ENCODE assay signal across 9 cellular contexts in genomic region chr2:109351164-109351756, GRCh38.
DNase-seq lines count a peak whose midpoint lies in the region; ATAC-seq and TF ChIP-seq lines count a peak whose summit lies in the region.
"Had no signal": no experiment of that assay in that cellular context is flagged by ENCODE, and none has a peak within 500 bp of the region (broad histone marks: within the 10 kb centered on the region; RNA-seq: fewer than 3 reads in every experiment).

No MANE protein-coding gene starts in this region.

- H3K9me3 ChIP-seq in left ventricle myocardium inferior (replicated peaks) (no peaks in the 10 kb centered on the region), upper lobe of right lung (no peaks in the 10 kb centered on the region)

- peak; percentile 81 for ATAC-seq in upper lobe of right lung
- no peak for ATAC-seq in GM21723 (IDR thresholded peaks at IDR 0.05; ENCODE audit: unreplicated experiment)

- H3K27me3 ChIP-seq in left ventricle myocardium inferior (ENCODE audit: low read depth) (no peaks in the 10 kb centered on the region), upper lobe of right lung (no peaks in the 10 kb centered on the region)

- peak; percentile 58 for DNase-seq in activated naive CD4-positive, alpha-beta T cell treated with anti-CD3 and anti-CD28 coated beads for 36 hours
- no peak for DNase-seq in activated naive CD4-positive, alpha-beta T cell treated with anti-CD3 and anti-CD28 coated beads, Interleukin-2, amount 10 ng/mL, durations not matched to agents 7 days and 5 days
- DNase-seq in left ventricle myocardium inferior (peak; percentile 70), upper lobe of right lung (peak; percentile 84), HUDEP-2 (lab: John Stamatoyannopoulos, UW; ENCODE audit: unreplicated experiment in 76 of 76) (no peak), activated gamma-delta T cell treated with Interleukin-2 at 50 U/mL for 16 hours (no peak)
- DNase-seq: NCI-H774 had no signal

- H3K4me1 ChIP-seq in left ventricle myocardium inferior = peaks cover 46% of the 10 kb centered on the region
- H3K4me1 ChIP-seq in upper lobe of right lung = peaks cover 32% of the 10 kb centered on the region

- H3K27ac ChIP-seq in left ventricle myocardium inferior (replicated peaks) (peak overlapping the region; percentile 50), upper lobe of right lung (peak overlapping the region; percentile 6)

- no peaks in the 10 kb centered on the region for H3K36me3 ChIP-seq in left ventricle myocardium inferior
- no peaks in the 10 kb centered on the region for H3K36me3 ChIP-seq in upper lobe of right lung

- CTCF ChIA-PET in activated naive CD4-positive, alpha-beta T cell treated with anti-CD3 and anti-CD28 coated beads for 36 hours (lab: Charles Lee) = interaction anchor here (0.6 kb wide), 1 partner anchor 25 kb away, joined by 3 read pairs; no protein-coding TSS in a partner anchor
- CTCF ChIA-PET in activated naive CD4-positive, alpha-beta T cell treated with anti-CD3 and anti-CD28 coated beads, Interleukin-2, amount 10 ng/mL, durations not matched to agents 7 days and 5 days (lab: Charles Lee) = interaction anchor here (1.3 to 1.9 kb wide), 2 partner anchors 19 to 159 kb away, joined by 4 to 7 read pairs; no protein-coding TSS in a partner anchor

- no peak overlapping the region for H3K4me3 ChIP-seq in left ventricle myocardium inferior
- no peak overlapping the region for H3K4me3 ChIP-seq in upper lobe of right lung

- no peak overlapping the region for H3K4me3 Mint-ChIP-seq in activated naive CD4-positive, alpha-beta T cell treated with anti-CD3 and anti-CD28 coated beads for 36 hours
- H3K4me3 Mint-ChIP-seq in activated naive CD4-positive, alpha-beta T cell treated with anti-CD3 and anti-CD28 coated beads, Interleukin-2, amount 10 ng/mL, durations not matched to agents 7 days and 5 days = no peak overlapping the region
- peak overlapping the region; percentile 54 for H3K4me3 Mint-ChIP-seq in activated naive CD8-positive, alpha-beta T cell

- H3K36me3 Mint-ChIP-seq in activated naive CD4-positive, alpha-beta T cell treated with anti-CD3 and anti-CD28 coated beads for 36 hours (ENCODE audit: low read depth) = peaks cover 1% of the 10 kb centered on the region
- no peaks in the 10 kb centered on the region for H3K36me3 Mint-ChIP-seq in activated naive CD4-positive, alpha-beta T cell treated with anti-CD3 and anti-CD28 coated beads, Interleukin-2, amount 10 ng/mL, durations not matched to agents 7 days and 5 days
- H3K36me3 Mint-ChIP-seq in activated naive CD8-positive, alpha-beta T cell = no peaks in the 10 kb centered on the region

- intact Hi-C loops in activated naive CD4-positive, alpha-beta T cell treated with anti-CD3 and anti-CD28 coated beads for 36 hours (cut with micrococcal nuclease) = no loop called here
- intact Hi-C loops in left ventricle myocardium inferior (cut with micrococcal nuclease) = no loop called here
- intact Hi-C loops in upper lobe of right lung (cut with DNase I) = no loop called here

- H3K27me3 Mint-ChIP-seq in activated naive CD4-positive, alpha-beta T cell treated with anti-CD3 and anti-CD28 coated beads for 36 hours (ENCODE audit: low read depth) = no peaks in the 10 kb centered on the region
- peaks cover 15% of the 10 kb centered on the region for H3K27me3 Mint-ChIP-seq in activated naive CD4-positive, alpha-beta T cell treated with anti-CD3 and anti-CD28 coated beads, Interleukin-2, amount 10 ng/mL, durations not matched to agents 7 days and 5 days
- no peaks in the 10 kb centered on the region for H3K27me3 Mint-ChIP-seq in activated naive CD8-positive, alpha-beta T cell

- TF ChIP-seq CTCF in left ventricle myocardium inferior (IDR thresholded peaks at IDR 0.05; ENCODE audit: borderline replicate concordance) (no peak), upper lobe of right lung (IDR thresholded peaks at IDR 0.05) (no peak)

- H3K9me3 Mint-ChIP-seq in activated naive CD4-positive, alpha-beta T cell treated with anti-CD3 and anti-CD28 coated beads for 36 hours = no peaks in the 10 kb centered on the region
- no peaks in the 10 kb centered on the region for H3K9me3 Mint-ChIP-seq in activated naive CD4-positive, alpha-beta T cell treated with anti-CD3 and anti-CD28 coated beads, Interleukin-2, amount 10 ng/mL, durations not matched to agents 7 days and 5 days
- H3K9me3 Mint-ChIP-seq in activated naive CD8-positive, alpha-beta T cell (ENCODE audit: low read depth) = no peaks in the 10 kb centered on the region

- no peak overlapping the region for H3K27ac Mint-ChIP-seq in activated naive CD4-positive, alpha-beta T cell treated with anti-CD3 and anti-CD28 coated beads for 36 hours
- no peak overlapping the region for H3K27ac Mint-ChIP-seq in activated naive CD4-positive, alpha-beta T cell treated with anti-CD3 and anti-CD28 coated beads, Interleukin-2, amount 10 ng/mL, durations not matched to agents 7 days and 5 days
- peak overlapping the region; percentile 54 for H3K27ac Mint-ChIP-seq in activated naive CD8-positive, alpha-beta T cell

- peaks cover 46% of the 10 kb centered on the region for H3K4me1 Mint-ChIP-seq in activated naive CD4-positive, alpha-beta T cell treated with anti-CD3 and anti-CD28 coated beads for 36 hours (ENCODE audit: low read depth)
- peaks cover 43% of the 10 kb centered on the region for H3K4me1 Mint-ChIP-seq in activated naive CD4-positive, alpha-beta T cell treated with anti-CD3 and anti-CD28 coated beads, Interleukin-2, amount 10 ng/mL, durations not matched to agents 7 days and 5 days
- H3K4me1 Mint-ChIP-seq in activated naive CD8-positive, alpha-beta T cell (ENCODE audit: low read depth) = peaks cover 57% of the 10 kb centered on the region

Comparison
In these comparisons a context has a peak if more than half of its experiments do, and no peak if none do; other contexts are left out.
1. DNase-seq: peak in activated naive CD4-positive, alpha-beta T cell treated with anti-CD3 and anti-CD28 coated beads for 36 hours (single experiment), left ventricle myocardium inferior (single experiment) and upper lobe of right lung (single experiment); none in activated naive CD4-positive, alpha-beta T cell treated with anti-CD3 and anti-CD28 coated beads, Interleukin-2, amount 10 ng/mL, durations not matched to agents 7 days and 5 days (single experiment), HUDEP-2 (0 of 76) and activated gamma-delta T cell treated with Interleukin-2 at 50 U/mL for 16 hours (single experiment).